13 cellular contexts compared by ENCODE assay signal in genomic region chr7:108143658-108144420, GRCh38. TPM values are rescaled to one million over a fixed set of nuclear protein-coding genes. Genes with fewer than 3 reads are reported as not detected.
"Had no signal": no experiment of that assay in that cellular context is flagged by ENCODE, and none has a peak within 500 bp of the region (broad histone marks: within the 10 kb centered on the region; RNA-seq: fewer than 3 reads in every experiment).

No MANE protein-coding gene starts in this region.

- H3K4me1 Mint-ChIP-seq: immature natural killer cell had no signal

- H3K4me3 Mint-ChIP-seq: immature natural killer cell; natural killer cell treated with Interleukin-12 subunit alpha and Interleukin-12 subunit beta and Interleukin-15 and Interleukin-18, amount 100 ng/mL, for 72 hours; stimulated activated naive CD8-positive, alpha-beta T cell treated with anti-CD3 and anti-CD28 coated beads, Interleukin-15, Interleukin-2, amounts not matched to agents 100 ng/mL and 50 ng/mL, for 24 hours had no signal

- H3K9me3 Mint-ChIP-seq: immature natural killer cell; natural killer cell treated with Interleukin-12 subunit alpha and Interleukin-12 subunit beta and Interleukin-15 and Interleukin-18, amount 100 ng/mL, for 72 hours; stimulated activated naive CD8-positive, alpha-beta T cell treated with anti-CD3 and anti-CD28 coated beads, Interleukin-15, Interleukin-2, amounts not matched to agents 100 ng/mL and 50 ng/mL, for 24 hours had no signal

- ATAC-seq: heart left ventricle; natural killer cell treated with Interleukin-12 subunit alpha and Interleukin-12 subunit beta and Interleukin-15 and Interleukin-18, amount 100 ng/mL, for 72 hours had no signal

- H3K27ac Mint-ChIP-seq: immature natural killer cell; natural killer cell treated with Interleukin-12 subunit alpha and Interleukin-12 subunit beta and Interleukin-15 and Interleukin-18, amount 100 ng/mL, for 72 hours; stimulated activated naive CD8-positive, alpha-beta T cell treated with anti-CD3 and anti-CD28 coated beads, Interleukin-15, Interleukin-2, amounts not matched to agents 100 ng/mL and 50 ng/mL, for 24 hours had no signal

- H3K27ac ChIP-seq: heart left ventricle, upper lobe of left lung had no signal

- H3K36me3 Mint-ChIP-seq: immature natural killer cell; natural killer cell treated with Interleukin-12 subunit alpha and Interleukin-12 subunit beta and Interleukin-15 and Interleukin-18, amount 100 ng/mL, for 72 hours had no signal

- H3K9me3 ChIP-seq: heart left ventricle, upper lobe of left lung had no signal

- DNase-seq: activated CD4-positive, CD25-positive, alpha-beta regulatory T cell treated with anti-CD3 and anti-CD28 coated beads, Interleukin-2, amount 50 U/mL, for 72 hours; activated naive CD4-positive, alpha-beta T cell; activated T-cell treated with anti-CD3 and anti-CD28 coated beads for 4 hours; aorta; cerebellar nuclear complex; effector CD8-positive, alpha-beta T cell; heart left ventricle; immature natural killer cell; stimulated activated CD4-positive, alpha-beta T cell treated with anti-CD3 and anti-CD28 coated beads, Interleukin-2, amount 100 ng/mL, for 48 hours; upper lobe of left lung had no signal

- H3K4me3 ChIP-seq: heart left ventricle, upper lobe of left lung had no signal

- H3K36me3 ChIP-seq: heart left ventricle, upper lobe of left lung had no signal

- H3K27me3 ChIP-seq: heart left ventricle, upper lobe of left lung had no signal

RNA-seq across cellular contexts. Expression of gene LAMB4, which starts 13.7 kb away (rescaled TPM):
- total RNA-seq: activated CD8-positive, alpha-beta memory T cell treated with anti-CD3 and anti-CD28 coated beads for 36 hours; natural killer cell treated with Interleukin-12 subunit alpha and Interleukin-12 subunit beta and Interleukin-15 and Interleukin-18, amount 100 ng/mL, for 72 hours had no signal
